26 cellular contexts compared by ENCODE assay signal in genomic region chr11:126123686-126124085, GRCh38.
A peak's percentile ranks its signal among the peaks of the same experiment; 100 is the strongest.
DNase-seq lines count a peak whose midpoint lies in the region; ATAC-seq and TF ChIP-seq lines count a peak whose summit lies in the region.
"Had no signal": no experiment of that assay in that cellular context is flagged by ENCODE, and none has a peak within 500 bp of the region (broad histone marks: within the 10 kb centered on the region; RNA-seq: fewer than 3 reads in every experiment).

No MANE protein-coding gene starts in this region.

- H3K9me3 ChIP-seq in HCT116 (ENCODE audit: control insufficient read depth in 1 of 2, insufficient read depth in 1 of 2, low read depth in 1 of 2, low read length in 2 of 2) (no peaks in the 10 kb centered on the region), SJCRH30 (replicated peaks) (no peaks in the 10 kb centered on the region), subcutaneous abdominal adipose tissue (ENCODE audit: control insufficient read depth in 5 of 5, low read length in 5 of 5) (no peaks in the 10 kb centered on the region)
- H3K9me3 ChIP-seq: esophagus squamous epithelium, left lung, upper lobe of left lung had no signal

- POLR2A ChIA-PET in HCT116 (lab: Charles Lee), result no interaction called here

- no peak overlapping the region for H3K4me3 Mint-ChIP-seq in activated T-cell treated with anti-CD3 and anti-CD28 coated beads, Interleukin-2, amount 50 U/mL, for 72 hours
- H3K4me3 Mint-ChIP-seq: CD4-positive, alpha-beta memory T cell; IgD-negative memory B cell; naive thymus-derived CD4-positive, alpha-beta T cell; T-helper 17 cell had no signal

- H3K4me1 ChIP-seq in HCT116 (ENCODE audit: control insufficient read depth in 1 of 2, insufficient read depth in 2 of 2, low read length in 2 of 2) (no peaks in the 10 kb centered on the region), SJCRH30 (peaks cover 25% of the 10 kb centered on the region), foreskin keratinocyte (no peaks in the 10 kb centered on the region), subcutaneous abdominal adipose tissue (ENCODE audit: control insufficient read depth in 5 of 5, insufficient read depth in 5 of 5, low read length in 5 of 5) (peaks cover 8 to 46% (median 35%) of the 10 kb centered on the region in 5 donors)
- H3K4me1 ChIP-seq: left lung, upper lobe of left lung had no signal

- H3K27ac ChIP-seq in HCT116 (ENCODE audit: low read depth, low read length), result no peak overlapping the region
- peak overlapping the region; percentile 82 for H3K27ac ChIP-seq in SJCRH30
- H3K27ac ChIP-seq in foreskin keratinocyte, result no peak overlapping the region
- H3K27ac ChIP-seq in subcutaneous abdominal adipose tissue (ENCODE audit: low read depth, low read length), result peak overlapping the region; percentile 86
- H3K27ac ChIP-seq: left lung, upper lobe of left lung had no signal

- DNase-seq in HCT116 (ENCODE audit: low read depth, low spot score) (no peak), SJCRH30 (no peak), foreskin keratinocyte (no peak), GM19238 (ENCODE audit: insufficient read length, low spot score) (no peak), DMS114 treated with DMSO at 0.1 percent for 48 hours (lab: John Stamatoyannopoulos, UW; ENCODE audit: unreplicated experiment) (no peak)
- no peak for DNase-seq in activated T-cell treated with anti-CD3 and anti-CD28 coated beads, Interleukin-2, amount 50 U/mL, for 72 hours
- DNase-seq: activated CD4-positive, alpha-beta T cell treated with anti-CD3 and anti-CD28 coated beads for 4 hours; activated naive CD4-positive, alpha-beta T cell; activated T-cell treated with anti-CD3 and anti-CD28 coated beads, Interleukin-2, amount 50 U/mL, for 48 hours; CD4-positive, alpha-beta memory T cell; cerebellar nuclear complex; esophagus squamous epithelium; GOT3; left lung; naive thymus-derived CD4-positive, alpha-beta T cell; NCI-H1930; NCI-H526; NK-92 treated with Interleukin-12 subunit alpha and Interleukin-12 subunit beta, amount 100 ng/mL, for 24 hours; occipital lobe; stimulated activated CD4-positive, alpha-beta T cell treated with anti-CD3 and anti-CD28 coated beads, Interleukin-2, amount 100 ng/mL, for 24 hours; T-helper 17 cell; upper lobe of left lung had no signal

- 0 out of 2 replicates have a peak, but pooled peaks have one; percentile 11 for TF ChIP-seq RAD21 in HCT116 (IDR thresholded peaks at IDR 0.05; ENCODE audit: low read depth)

- CTCF ChIA-PET in HCT116 (lab: Charles Lee), result no interaction called here

- H3K4me3 ChIP-seq in HCT116 (replicated peaks in 1 of 2; ENCODE audit: low read depth in 1 of 2, low read length in 2 of 2), result no peak overlapping the region
- H3K4me3 ChIP-seq in SJCRH30, result no peak overlapping the region
- peak overlapping the region in 2 of 5 donors; percentile 25 to 28 for H3K4me3 ChIP-seq in subcutaneous abdominal adipose tissue (ENCODE audit: low read depth in 1 of 5, low read length in 5 of 5)
- H3K4me3 ChIP-seq: esophagus squamous epithelium, left lung, smooth muscle cell, upper lobe of left lung had no signal

- H3K27me3 Mint-ChIP-seq in activated T-cell treated with anti-CD3 and anti-CD28 coated beads, Interleukin-2, amount 50 U/mL, for 72 hours (ENCODE audit: low read depth), result no peaks in the 10 kb centered on the region
- H3K27me3 Mint-ChIP-seq: naive thymus-derived CD4-positive, alpha-beta T cell had no signal

- no peaks in the 10 kb centered on the region for H3K36me3 Mint-ChIP-seq in activated T-cell treated with anti-CD3 and anti-CD28 coated beads, Interleukin-2, amount 50 U/mL, for 72 hours (ENCODE audit: insufficient read depth in 2 of 2)
- H3K36me3 Mint-ChIP-seq: CD4-positive, alpha-beta memory T cell; IgD-negative memory B cell; naive thymus-derived CD4-positive, alpha-beta T cell had no signal

- no peaks in the 10 kb centered on the region for H4K20me1 ChIP-seq in HCT116 (ENCODE audit: insufficient read depth)

- RAD21 ChIA-PET in HCT116 (lab: Charles Lee; ENCODE audit: low non-redundant PET in 1 of 2, low total read pairs in 2 of 2, uncharacterized antibody in 2 of 2, unreplicated experiment in 2 of 2), result no interaction called here

- no TSS peak for BruUV-seq in HCT116 (replicated peaks; lab: Mats Ljungman, UMichigan)

- H3K27ac Mint-ChIP-seq in activated T-cell treated with anti-CD3 and anti-CD28 coated beads, Interleukin-2, amount 50 U/mL, for 72 hours, result no peak overlapping the region
- H3K27ac Mint-ChIP-seq: CD4-positive, alpha-beta memory T cell; IgD-negative memory B cell; naive thymus-derived CD4-positive, alpha-beta T cell had no signal

- no peaks in the 10 kb centered on the region for H3K36me3 ChIP-seq in HCT116 (ENCODE audit: control insufficient read depth in 1 of 2, insufficient read depth in 2 of 2, low read length in 2 of 2)
- H3K36me3 ChIP-seq in SJCRH30, result no peaks in the 10 kb centered on the region
- no peaks in the 10 kb centered on the region for H3K36me3 ChIP-seq in subcutaneous abdominal adipose tissue (ENCODE audit: control insufficient read depth in 5 of 5, insufficient read depth in 5 of 5, low read length in 5 of 5)
- H3K36me3 ChIP-seq: esophagus squamous epithelium, left lung, upper lobe of left lung had no signal

- H3K9me2 ChIP-seq in HCT116 (ENCODE audit: insufficient read depth), result no peaks in the 10 kb centered on the region

- no peaks in the 10 kb centered on the region for H3K4me1 Mint-ChIP-seq in activated T-cell treated with anti-CD3 and anti-CD28 coated beads, Interleukin-2, amount 50 U/mL, for 72 hours (ENCODE audit: low read depth)
- H3K4me1 Mint-ChIP-seq: CD4-positive, alpha-beta memory T cell; IgD-negative memory B cell; naive thymus-derived CD4-positive, alpha-beta T cell; T-helper 17 cell had no signal

- ATAC-seq in HCT116, result no peak
- no peak for ATAC-seq in foreskin keratinocyte
- no peak for ATAC-seq in activated T-cell treated with anti-CD3 and anti-CD28 coated beads, Interleukin-2, amount 50 U/mL, for 72 hours (replicated peaks in 1 of 2)
- no peak for ATAC-seq in GM21825 (IDR thresholded peaks at IDR 0.05; ENCODE audit: unreplicated experiment)
- ATAC-seq: left lung; naive thymus-derived CD4-positive, alpha-beta T cell; T-helper 17 cell had no signal

- no peak overlapping the region for H2AFZ ChIP-seq in HCT116 (ENCODE audit: low read depth, low read length, poor library complexity, severe bottlenecking)

- no peaks in the 10 kb centered on the region for H3K27me3 ChIP-seq in HCT116 (ENCODE audit: insufficient read depth, low read length)
- no peaks in the 10 kb centered on the region for H3K27me3 ChIP-seq in SJCRH30
- H3K27me3 ChIP-seq in foreskin keratinocyte, result peaks cover 13% of the 10 kb centered on the region
- no peaks in the 10 kb centered on the region for H3K27me3 ChIP-seq in subcutaneous abdominal adipose tissue (ENCODE audit: control insufficient read depth in 5 of 5, insufficient read depth in 4 of 5, low read length in 5 of 5)
- H3K27me3 ChIP-seq: esophagus squamous epithelium, left lung, upper lobe of left lung had no signal

- H3K9ac ChIP-seq in HCT116 (ENCODE audit: low read length) (no peak overlapping the region), subcutaneous abdominal adipose tissue (ENCODE audit: low read length in 5 of 5) (peak overlapping the region in 1 of 5 donors; percentile 21)

- H3K9me3 Mint-ChIP-seq in activated T-cell treated with anti-CD3 and anti-CD28 coated beads, Interleukin-2, amount 50 U/mL, for 72 hours, result no peaks in the 10 kb centered on the region
- H3K9me3 Mint-ChIP-seq: CD4-positive, alpha-beta memory T cell; IgD-negative memory B cell; naive thymus-derived CD4-positive, alpha-beta T cell had no signal

- TF ChIP-seq CTCF in HCT116 (IDR thresholded peaks at IDR 0.05 in 2 of 3, conservative IDR thresholded peaks at IDR 0.05 in 1 of 3; ENCODE audit: borderline replicate concordance in 1 of 3, insufficient read depth in 1 of 3, low read depth in 2 of 3, low read length in 2 of 3), result no peak
- peak; percentile 31 for TF ChIP-seq CTCF in foreskin keratinocyte (conservative IDR thresholded peaks at IDR 0.05)

- intact Hi-C loops in HCT116 (cut with micrococcal nuclease), result loop anchor here (5.0 kb wide), 1 partner anchor 201 kb away; no protein-coding TSS in a partner anchor

- H3K4me2 ChIP-seq in HCT116 (ENCODE audit: low read length), result no peak overlapping the region
- H3K4me2 ChIP-seq: smooth muscle cell had no signal

- no peaks in the 10 kb centered on the region for H3K79me2 ChIP-seq in HCT116 (ENCODE audit: insufficient read depth, low read length)

- no peak for TF ChIP-seq POLR2A in HCT116 (IDR thresholded peaks at IDR 0.05; ENCODE audit: borderline replicate concordance, extremely low read depth, insufficient read depth, insufficient read length)

TF ChIP-seq in HCT116, 20 proteins besides CTCF, POLR2A, EP300 and RAD21:
- no peak for TF ChIP-seq CBX3 (IDR thresholded peaks at IDR 0.05; ENCODE audit: low read depth)
- no peak for TF ChIP-seq ZBTB33 (IDR thresholded peaks at IDR 0.05; ENCODE audit: extremely low read depth, insufficient replicate concordance, low read length)

Comparison
In these comparisons a context has a peak if more than half of its experiments do, and no peak if none do; other contexts are left out.
1. H3K27ac ChIP-seq: peak in SJCRH30 (single experiment) and subcutaneous abdominal adipose tissue (single experiment); none in HCT116 (single experiment) and foreskin keratinocyte (single experiment).